8 cellular contexts compared by ENCODE assay signal in genomic region chr12:118404876-118405521, GRCh38. TPM values are rescaled to one million over a fixed set of nuclear protein-coding genes. Genes with fewer than 3 reads are reported as not detected.
DNase-seq lines count a peak whose midpoint lies in the region; ATAC-seq and TF ChIP-seq lines count a peak whose summit lies in the region.

No MANE protein-coding gene starts in this region.

- CTCF ChIA-PET in Panc1 (lab: Charles Lee) = interaction anchor here (0.6 to 1.0 kb wide), 2 partner anchors 283 to 427 kb away, joined by 3 to 5 read pairs; no protein-coding TSS in a partner anchor

- no peaks in the 10 kb centered on the region for H3K27me3 Mint-ChIP-seq in activated T-cell treated with anti-CD3 and anti-CD28 coated beads, Interleukin-2, amount 50 U/mL, for 4 hours (ENCODE audit: low read depth)
- no peaks in the 10 kb centered on the region for H3K27me3 Mint-ChIP-seq in osteocyte (ENCODE audit: unreplicated experiment)

- H3K4me3 ChIP-seq in Panc1 (ENCODE audit: low read depth in 2 of 2, low read length in 2 of 2) = no peak overlapping the region
- H3K4me3 ChIP-seq in uterus = no peak overlapping the region

- intact Hi-C loops in Panc1 (cut with micrococcal nuclease; ENCODE audit: unreplicated experiment) (loop anchor here (5.0 kb wide), 1 partner anchor 447 kb away; no protein-coding TSS in a partner anchor), uterus (cut with DNase I; ENCODE audit: low total_unique reads) (no loop called here)

- ATAC-seq in Panc1 (peak; percentile 87), GM18519 (IDR thresholded peaks at IDR 0.05; ENCODE audit: low FRiP score, unreplicated experiment) (no peak)
- ATAC-seq in activated T-cell treated with anti-CD3 and anti-CD28 coated beads, Interleukin-2, amount 50 U/mL, for 4 hours = peak; percentile 46 to 59

- H3K9me3 ChIP-seq in Panc1 (ENCODE audit: control insufficient read depth, insufficient read depth, low read depth, low read length) = no peaks in the 10 kb centered on the region
- H3K9me3 ChIP-seq in uterus = no peaks in the 10 kb centered on the region

- TF ChIP-seq POLR2A in uterus (IDR thresholded peaks at IDR 0.05) = no peak

- H3K27me3 ChIP-seq in Panc1 (ENCODE audit: control insufficient read depth, insufficient read depth, low read length) (no peaks in the 10 kb centered on the region), uterus (no peaks in the 10 kb centered on the region)

- H3K36me3 ChIP-seq in Panc1 (ENCODE audit: control insufficient read depth, insufficient read depth, low read length) = peaks cover 16% of the 10 kb centered on the region; the same call in 1 of the 2 replicates
- H3K36me3 ChIP-seq in uterus = no peaks in the 10 kb centered on the region

- no peaks in the 10 kb centered on the region for H3K4me1 Mint-ChIP-seq in activated T-cell treated with anti-CD3 and anti-CD28 coated beads, Interleukin-2, amount 50 U/mL, for 4 hours (ENCODE audit: low read depth)
- H3K4me1 Mint-ChIP-seq in osteocyte (ENCODE audit: unreplicated experiment) = peaks cover 3% of the 10 kb centered on the region

- no peak overlapping the region for H3K27ac ChIP-seq in Panc1 (ENCODE audit: low read length)
- H3K27ac ChIP-seq in uterus = no peak overlapping the region

- no peaks in the 10 kb centered on the region for H3K9me3 Mint-ChIP-seq in activated T-cell treated with anti-CD3 and anti-CD28 coated beads, Interleukin-2, amount 50 U/mL, for 4 hours
- no peaks in the 10 kb centered on the region for H3K9me3 Mint-ChIP-seq in osteocyte (ENCODE audit: unreplicated experiment)

- H3K27ac Mint-ChIP-seq in osteocyte (ENCODE audit: unreplicated experiment) = no peak overlapping the region

- no TSS peak for BruUV-seq in Panc1 (replicated peaks; lab: Mats Ljungman, UMichigan)

- TF ChIP-seq CTCF in Panc1 (IDR thresholded peaks at IDR 0.05) (peak; percentile 82), osteocyte (IDR thresholded peaks at IDR 0.05) (peak; percentile 83), uterus (IDR thresholded peaks at IDR 0.05) (peak; percentile 63 to 76 (median 70))

- POLR2A ChIA-PET in Panc1 (lab: Charles Lee) = no interaction called here

- H3K4me3 Mint-ChIP-seq in activated T-cell treated with anti-CD3 and anti-CD28 coated beads, Interleukin-2, amount 50 U/mL, for 4 hours = no peak overlapping the region
- no peak overlapping the region for H3K4me3 Mint-ChIP-seq in osteocyte (ENCODE audit: unreplicated experiment)

- peaks cover 32% of the 10 kb centered on the region for H3K36me3 Mint-ChIP-seq in activated T-cell treated with anti-CD3 and anti-CD28 coated beads, Interleukin-2, amount 50 U/mL, for 4 hours (ENCODE audit: insufficient read depth)
- peaks cover 26% of the 10 kb centered on the region for H3K36me3 Mint-ChIP-seq in osteocyte (ENCODE audit: unreplicated experiment)

- H3K4me1 ChIP-seq in Panc1 (ENCODE audit: control insufficient read depth, insufficient read depth, low read length) = no peaks in the 10 kb centered on the region
- no peaks in the 10 kb centered on the region for H3K4me1 ChIP-seq in uterus

- in situ Hi-C loops in Panc1 (cut with HindIII; ENCODE audit: low pct_unique_long_range_greater_than_20kb, low sequenced_read_pairs) = no loop called here

- peak; percentile 73 for DNase-seq in EH (ENCODE audit: low read depth)
- peak; percentile 53 for DNase-seq in HS-5 (ENCODE audit: low read depth)
- peak; percentile 27 for DNase-seq in Panc1 (ENCODE audit: low read depth, low spot score)
- peak; percentile 37 for DNase-seq in activated T-cell treated with anti-CD3 and anti-CD28 coated beads, Interleukin-2, amount 50 U/mL, for 4 hours
- DNase-seq in fibroblast of the conjunctiva (ENCODE audit: low read depth) = peak; percentile 41
- DNase-seq in osteocyte (ENCODE audit: extremely low spot score, unreplicated experiment) = no peak
- peak; percentile 21 to 42 for DNase-seq in uterus

RNA-seq across cellular contexts. Expression of gene SUDS3, which starts 28.6 kb away (rescaled TPM):
- total RNA-seq in Panc1 (2021; ENCODE audit: unreplicated experiment) (37.4 TPM), osteocyte (33.5 and 35.1 TPM in 2 replicates), uterus (10 to 100 TPM; 22.4 to 74.3 (median 30.7) TPM)
- 17.8 TPM for polyA plus RNA-seq in Panc1 (2012; ENCODE audit: insufficient read length)
- total RNA-seq in activated T-cell treated with anti-CD3 and anti-CD28 coated beads, Interleukin-2, amount 50 U/mL, for 4 hours = 10 to 100 TPM; 20.5 to 22.8 (median 21.0) TPM

RNA-seq across cellular contexts. Expression of gene TAOK3, which starts 32.3 kb away (rescaled TPM):
- total RNA-seq in Panc1 (2021; ENCODE audit: unreplicated experiment) (30.5 TPM), osteocyte (26.6 and 28.6 TPM in 2 replicates), uterus (10 to 100 TPM; 14.9 to 35.1 (median 24.8) TPM)
- 21.2 TPM for polyA plus RNA-seq in Panc1 (2012; ENCODE audit: insufficient read length)
- 10 to 100 TPM; 39.8 to 46.5 (median 43.9) TPM for total RNA-seq in activated T-cell treated with anti-CD3 and anti-CD28 coated beads, Interleukin-2, amount 50 U/mL, for 4 hours
